In genomic region chr6:20292905-20293304, GRCh38 we compare ENCODE assay signal across 19 cellular contexts.
"Had no signal": no experiment of that assay in that cellular context is flagged by ENCODE, and none has a peak within 500 bp of the region (broad histone marks: within the 10 kb centered on the region; RNA-seq: fewer than 3 reads in every experiment).

No MANE protein-coding gene starts in this region.

- DNase-seq: activated CD4-positive, alpha-beta T cell treated with anti-CD3 and anti-CD28 coated beads for 36 hours; activated CD4-positive, alpha-beta T cell treated with anti-CD3 and anti-CD28 coated beads, Interleukin-2, amount 50 U/mL, for 48 hours; activated effector memory CD4-positive, alpha-beta T cell treated with anti-CD3 and anti-CD28 coated beads, Interleukin-2, amount 50 U/mL, for 16 hours; activated T-cell treated with anti-CD3 and anti-CD28 coated beads, Interleukin-2, amount 50 U/mL, for 72 hours; anterior cingulate cortex; body of pancreas; heart right ventricle; left colon; nucleus accumbens; stomach; uterus; WERI-Rb-1 had no signal

- H3K4me1 ChIP-seq: body of pancreas, parathyroid adenoma, uterus had no signal

- H3K36me3 Mint-ChIP-seq: memory B cell had no signal

- H3K27ac ChIP-seq: body of pancreas, cardiac muscle cell, heart right ventricle, parathyroid adenoma, stomach, suprapubic skin, uterus, WERI-Rb-1 had no signal

- H3K27ac Mint-ChIP-seq: activated naive CD4-positive, alpha-beta T cell treated with anti-CD3 and anti-CD28 coated beads, Interleukin-2, amount 50 U/mL, for 24 hours; memory B cell; T-helper 2 cell treated with Interferon-gamma antibody and Interleukin-4, amounts not matched to agents 5 μg/mL and 100 μg/mL, for 36 hours had no signal

- ATAC-seq: activated CD4-positive, alpha-beta T cell treated with anti-CD3 and anti-CD28 coated beads for 36 hours; body of pancreas; heart right ventricle; left colon; right cardiac atrium had no signal

- H3K9me3 ChIP-seq: body of pancreas, heart right ventricle, stomach, suprapubic skin, uterus had no signal

- H3K4me3 ChIP-seq: body of pancreas, cardiac muscle cell, heart right ventricle, stomach, suprapubic skin, uterus had no signal

- H3K4me3 Mint-ChIP-seq: activated CD4-positive, alpha-beta T cell treated with anti-CD3 and anti-CD28 coated beads for 36 hours; activated naive CD4-positive, alpha-beta T cell treated with anti-CD3 and anti-CD28 coated beads, Interleukin-2, amount 50 U/mL, for 24 hours; memory B cell had no signal

- H3K36me3 ChIP-seq: cardiac muscle cell, heart right ventricle, stomach, suprapubic skin, uterus, WERI-Rb-1 had no signal

- H3K9me3 Mint-ChIP-seq: activated naive CD4-positive, alpha-beta T cell treated with anti-CD3 and anti-CD28 coated beads, Interleukin-2, amount 50 U/mL, for 24 hours; activated T-cell treated with anti-CD3 and anti-CD28 coated beads, Interleukin-2, amount 50 U/mL, for 72 hours; memory B cell; T-helper 2 cell treated with Interferon-gamma antibody and Interleukin-4, amounts not matched to agents 5 μg/mL and 100 μg/mL, for 36 hours had no signal

- H3K27me3 Mint-ChIP-seq: activated CD4-positive, alpha-beta T cell treated with anti-CD3 and anti-CD28 coated beads for 36 hours; activated naive CD4-positive, alpha-beta T cell treated with anti-CD3 and anti-CD28 coated beads, Interleukin-2, amount 50 U/mL, for 24 hours had no signal

- H3K27me3 ChIP-seq: body of pancreas, cardiac muscle cell, heart right ventricle, stomach, suprapubic skin, uterus had no signal
